In genomic region chr16:72983728-72984350, GRCh38 we compare ENCODE assay signal across 24 cellular contexts.
DNase-seq lines count a peak whose midpoint lies in the region; ATAC-seq, FAIRE-seq and TF ChIP-seq lines count a peak whose summit lies in the region.
"Had no signal": no experiment of that assay in that cellular context is flagged by ENCODE, and none has a peak within 500 bp of the region (broad histone marks: within the 10 kb centered on the region; RNA-seq: fewer than 3 reads in every experiment).

No MANE protein-coding gene starts in this region.

- H2BK15ac ChIP-seq in H9 (ENCODE audit: low read depth, low read length) = no peak overlapping the region

- no peak overlapping the region for H2BK12ac ChIP-seq in H9 (ENCODE audit: insufficient read length, low read depth, low read length)

- H3K9me3 Mint-ChIP-seq in H9 = no peaks in the 10 kb centered on the region
- H3K9me3 Mint-ChIP-seq: activated T-cell treated with anti-CD3 and anti-CD28 coated beads, Interleukin-2, amount 50 U/mL, for 24 hours; CD8-positive, alpha-beta T cell had no signal

- peaks cover 8% of the 10 kb centered on the region for H3K27me3 Mint-ChIP-seq in H9 (ENCODE audit: low read depth)
- H3K27me3 Mint-ChIP-seq: activated T-cell treated with anti-CD3 and anti-CD28 coated beads, Interleukin-2, amount 50 U/mL, for 24 hours had no signal

- H3K18ac ChIP-seq in H9 (ENCODE audit: insufficient read length, low read depth, low read length) = no peak overlapping the region

- ATAC-seq in RWPE2 (ENCODE audit: low read depth) (no peak), GM19455 (IDR thresholded peaks at IDR 0.05; ENCODE audit: unreplicated experiment) (no peak)
- ATAC-seq: CD8-positive, alpha-beta T cell; mucosa of descending colon had no signal

- H2AFZ ChIP-seq in osteoblast (ENCODE audit: low read length) (no peak overlapping the region), H9 (ENCODE audit: low read length) (no peak overlapping the region)

- no peak overlapping the region for H3K4me3 Mint-ChIP-seq in H9
- H3K4me3 Mint-ChIP-seq: activated T-cell treated with anti-CD3 and anti-CD28 coated beads, Interleukin-2, amount 50 U/mL, for 24 hours; CD8-positive, alpha-beta T cell had no signal

- H3K4me2 ChIP-seq in osteoblast (ENCODE audit: insufficient read depth, low read length) (no peak overlapping the region), H9 (ENCODE audit: insufficient read depth, insufficient read length, low read length) (no peak overlapping the region)

- no peak for TF ChIP-seq CTCF in RWPE2 (IDR thresholded peaks at IDR 0.05; ENCODE audit: poor library complexity, severe bottlenecking)
- no peak for TF ChIP-seq CTCF in osteoblast (IDR thresholded peaks at IDR 0.05; ENCODE audit: extremely low read depth, low read depth, low read length)
- no peak for TF ChIP-seq CTCF in foreskin fibroblast (IDR thresholded peaks at IDR 0.05; ENCODE audit: low read depth, low read length)
- TF ChIP-seq CTCF in H9 (conservative IDR thresholded peaks at IDR 0.05) = no peak

- H4K5ac ChIP-seq in H9 (ENCODE audit: insufficient read length, low read depth, low read length) = no peak overlapping the region

- H3K4me1 ChIP-seq in RWPE2 (ENCODE audit: insufficient read depth, poor library complexity, severe bottlenecking) = peaks cover 23% of the 10 kb centered on the region
- peaks cover 0 to 5% of the 10 kb centered on the region in 2 donors for H3K4me1 ChIP-seq in small intestine (ENCODE audit: control insufficient read depth in 2 of 2, insufficient read depth in 1 of 2, low read depth in 1 of 2, low read length in 1 of 2)
- peaks cover 17% of the 10 kb centered on the region for H3K4me1 ChIP-seq in osteoblast (ENCODE audit: insufficient read depth, low read length)
- H3K4me1 ChIP-seq in H9 (ENCODE audit: insufficient read depth, low read length) = no peaks in the 10 kb centered on the region
- H3K4me1 ChIP-seq: colonic mucosa had no signal

- no peaks in the 10 kb centered on the region for H3K36me3 Mint-ChIP-seq in H9 (ENCODE audit: insufficient read depth in 1 of 3, low read depth in 3 of 3)
- H3K36me3 Mint-ChIP-seq: CD8-positive, alpha-beta T cell had no signal

- peaks cover 46% of the 10 kb centered on the region for H4K20me1 ChIP-seq in osteoblast (ENCODE audit: insufficient read depth, low read length)
- H4K20me1 ChIP-seq in H9 (ENCODE audit: control insufficient read depth, insufficient read depth, insufficient read length) = no peaks in the 10 kb centered on the region

- H3K79me1 ChIP-seq in H9 (ENCODE audit: insufficient read depth, low read depth, low read length, poor library complexity, severe bottlenecking) = no peaks in the 10 kb centered on the region

- H3K56ac ChIP-seq in H9 (ENCODE audit: insufficient read length, low read depth, low read length) = no peak overlapping the region

- H2BK120ac ChIP-seq in H9 (ENCODE audit: low read depth, low read length, poor library complexity, severe bottlenecking) = no peak overlapping the region

- no peak overlapping the region for H3K27ac Mint-ChIP-seq in H9
- H3K27ac Mint-ChIP-seq: activated T-cell treated with anti-CD3 and anti-CD28 coated beads, Interleukin-2, amount 50 U/mL, for 24 hours; CD8-positive, alpha-beta T cell had no signal

- FAIRE-seq in small intestine (lab: Jason Lieb, UNC) = no peak

- H2AK5ac ChIP-seq in H9 (ENCODE audit: insufficient read length, low read length) = no peak overlapping the region

- H3K27ac ChIP-seq in RWPE2 (ENCODE audit: poor library complexity, severe bottlenecking) = no peak overlapping the region
- H3K27ac ChIP-seq in small intestine (ENCODE audit: low read depth in 1 of 2, low read length in 1 of 2) = no peak overlapping the region
- H3K27ac ChIP-seq in osteoblast (ENCODE audit: low read depth, low read length) = no peak overlapping the region
- H3K27ac ChIP-seq in H9 (ENCODE audit: insufficient read length, low read depth, low read length) = no peak overlapping the region
- H3K27ac ChIP-seq: adrenal gland, colonic mucosa, esophagus squamous epithelium had no signal

- no peak overlapping the region for H2BK5ac ChIP-seq in H9 (ENCODE audit: insufficient read length, low read length)

- H3K23me2 ChIP-seq in H9 (ENCODE audit: insufficient read length, low read depth, low read length, poor library complexity, severe bottlenecking) = no peaks in the 10 kb centered on the region

- DNase-seq in DMS 273 (lab: John Stamatoyannopoulos, UW; ENCODE audit: unreplicated experiment) (peak; percentile 71), RWPE2 (ENCODE audit: low spot score) (peak; percentile 34), mucosa of gallbladder (ENCODE audit: low spot score) (peak; percentile 42), small intestine (peak; percentile 51), osteoblast (ENCODE audit: insufficient read length, low spot score, missing footprints) (no peak), foreskin fibroblast (no peak), H9 (no peak)
- DNase-seq: activated naive CD4-positive, alpha-beta T cell treated with Interleukin-2 at 50 U/mL for 16 hours; activated T-cell treated with anti-CD3 and anti-CD28 coated beads, Interleukin-2, amount 50 U/mL, for 24 hours; adrenal gland; CD8-positive, alpha-beta T cell; colonic mucosa; esophagus squamous epithelium; GOT3; Karpas-422; mucosa of descending colon; NCI-H1930; NCI-H345; NCI-H774; RPMI8226; stimulated activated CD4-positive, alpha-beta T cell treated with anti-CD3 and anti-CD28 coated beads, Interleukin-12 subunit alpha, Interleukin-12 subunit beta, amount 100 ng/mL, for 4 hours; stimulated activated CD4-positive, alpha-beta T cell treated with anti-CD3 and anti-CD28 coated beads, Interleukin-4, amount 100 ng/mL, for 4 hours; stimulated activated naive CD4-positive, alpha-beta T cell had no signal

- H3K14ac ChIP-seq in H9 (ENCODE audit: insufficient read depth, low read length) = no peak overlapping the region

- no peaks in the 10 kb centered on the region; the same call in 1 of the 2 replicates for H3K36me3 ChIP-seq in RWPE2 (ENCODE audit: low read depth)
- no peaks in the 10 kb centered on the region for H3K36me3 ChIP-seq in small intestine (ENCODE audit: control insufficient read depth in 2 of 2, insufficient read depth in 2 of 2, low read length in 2 of 2)
- H3K36me3 ChIP-seq in osteoblast (ENCODE audit: insufficient read depth, low read length) = no peaks in the 10 kb centered on the region
- H3K36me3 ChIP-seq: adrenal gland, colonic mucosa, esophagus squamous epithelium had no signal

- H3K23ac ChIP-seq in H9 (ENCODE audit: insufficient read length, low read depth, low read length) = no peak overlapping the region

- H3K4ac ChIP-seq in H9 (ENCODE audit: low read depth, low read length) = no peak overlapping the region

- no peak overlapping the region for H3K9ac ChIP-seq in H9 (ENCODE audit: extremely low read depth, insufficient read length, low read length)

- H3K4me3 ChIP-seq in RWPE2 (ENCODE audit: severe bottlenecking) = no peak overlapping the region
- no peak overlapping the region for H3K4me3 ChIP-seq in small intestine (ENCODE audit: low read depth in 1 of 2, low read length in 2 of 2)
- H3K4me3 ChIP-seq in osteoblast (ENCODE audit: insufficient read depth, low read length) = no peak overlapping the region
- H3K4me3 ChIP-seq in foreskin fibroblast (ENCODE audit: low read depth in 1 of 2, low read length in 2 of 2) = no peak overlapping the region
- H3K4me3 ChIP-seq: adrenal gland, colonic mucosa, esophagus squamous epithelium, mucosa of descending colon had no signal

- 24 to 63% (median 39%) methylated on average over 2 of the region's 2 CpGs for WGBS in small intestine, 3 donors
- WGBS in H9 (ENCODE audit: extremely low coverage, insufficient read length, low lambda C conversion rate) = no CpG with 5 or more reads among the region's 2 CpGs

- peaks cover 0 to 4% of the 10 kb centered on the region in 2 experiments; a peak in 1 of 4 replicates for H3K4me1 Mint-ChIP-seq in H9

- peaks cover 98% of the 10 kb centered on the region for H3K79me2 ChIP-seq in osteoblast (ENCODE audit: insufficient read depth, low read length)
- no peaks in the 10 kb centered on the region for H3K79me2 ChIP-seq in H9 (ENCODE audit: insufficient read depth, low read length)

- H3K27me3 ChIP-seq in RWPE2 (ENCODE audit: insufficient read depth, poor library complexity, severe bottlenecking) = no peaks in the 10 kb centered on the region
- H3K27me3 ChIP-seq in small intestine (ENCODE audit: control insufficient read depth in 2 of 2, insufficient read depth in 2 of 2, low read length in 2 of 2) = no peaks in the 10 kb centered on the region
- H3K27me3 ChIP-seq in osteoblast (ENCODE audit: insufficient read depth, low read length) = no peaks in the 10 kb centered on the region
- no peaks in the 10 kb centered on the region for H3K27me3 ChIP-seq in H9 (ENCODE audit: insufficient read depth, low read length)
- H3K27me3 ChIP-seq: adrenal gland, colonic mucosa, esophagus squamous epithelium had no signal

- no peak overlapping the region for H4K8ac ChIP-seq in H9 (replicated peaks; ENCODE audit: insufficient read length, low read depth, low read length)

- H3K9me3 ChIP-seq in RWPE2 (ENCODE audit: severe bottlenecking) (no peaks in the 10 kb centered on the region), small intestine (ENCODE audit: control insufficient read depth, low read depth) (no peaks in the 10 kb centered on the region), osteoblast (ENCODE audit: low read depth, low read length) (no peaks in the 10 kb centered on the region), H9 (ENCODE audit: control insufficient read depth, low read depth, low read length) (no peaks in the 10 kb centered on the region)
- H3K9me3 ChIP-seq: adrenal gland, colonic mucosa, esophagus squamous epithelium, mucosa of descending colon had no signal

- no peak overlapping the region for H3T11ph ChIP-seq in H9 (ENCODE audit: low read length)

- no peak overlapping the region for H2BK20ac ChIP-seq in H9 (ENCODE audit: low read depth, low read length, poor library complexity, severe bottlenecking)

- H4K91ac ChIP-seq in H9 (ENCODE audit: insufficient read length, low read depth, low read length) = no peak overlapping the region

Comparison
In these comparisons a context has a peak if more than half of its experiments do, and no peak if none do; other contexts are left out.
1. DNase-seq: peak in DMS 273 (single experiment), RWPE2 (single experiment), mucosa of gallbladder (single experiment) and small intestine (single experiment); none in osteoblast (single experiment), foreskin fibroblast (0 of 2) and H9 (single experiment).